In the genomic region with DNA sequence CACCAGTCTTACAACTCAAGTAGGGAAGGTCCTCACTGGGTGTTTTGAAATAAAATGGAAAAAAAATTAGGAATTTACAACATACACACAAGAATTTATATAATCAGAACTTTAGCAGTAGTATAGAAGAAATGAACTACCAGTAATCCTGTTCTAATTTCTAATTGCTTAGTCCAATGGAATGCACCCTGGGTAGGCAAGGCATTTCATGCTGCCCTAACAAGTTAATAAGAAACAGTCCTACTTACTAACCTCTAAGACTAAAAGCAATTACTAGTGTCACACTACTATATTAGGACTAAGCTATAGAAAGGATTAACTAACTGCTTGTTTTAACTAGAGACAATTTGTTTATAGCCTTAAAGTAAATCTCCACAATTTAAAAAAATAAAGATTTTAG, we compare ENCODE assay signal across 24 cellular contexts.
DNase-seq lines count a peak whose midpoint lies in the region; ATAC-seq and TF ChIP-seq lines count a peak whose summit lies in the region.
"Had no signal": no experiment of that assay in that cellular context is flagged by ENCODE, and none has a peak within 500 bp of the region (broad histone marks: within the 10 kb centered on the region; RNA-seq: fewer than 3 reads in every experiment).

No MANE protein-coding gene starts in this region.

- H3K4me2 ChIP-seq in SK-N-SH, result no peak overlapping the region

- H3K27ac ChIP-seq in SK-N-SH (ENCODE audit: low read depth in 2 of 2, low read length in 1 of 2), result peak overlapping the region in 1 of 2 experiments; percentile 68; a peak in 1 of 4 replicates

- no peak for ATAC-seq in GM21526 (IDR thresholded peaks at IDR 0.05; ENCODE audit: low FRiP score, unreplicated experiment)
- ATAC-seq: PC-3 had no signal

- POLR2A ChIA-PET in SK-N-SH (lab: Yijun Ruan, JAX), result no interaction called here

- no peaks in the 10 kb centered on the region for H3K9me2 ChIP-seq in SK-N-SH

- no peaks in the 10 kb centered on the region for H3F3A ChIP-seq in SK-N-SH (replicated peaks; ENCODE audit: insufficient read depth)

- TF ChIP-seq CTCF in AG10803 (conservative IDR thresholded peaks at IDR 0.05; ENCODE audit: low read length) (no peak), SK-N-SH (IDR thresholded peaks at IDR 0.05) (no peak)

- H4K20me1 ChIP-seq in SK-N-SH (ENCODE audit: insufficient read depth), result no peaks in the 10 kb centered on the region
- H4K20me1 ChIP-seq: BLaER1 treated with 17β-estradiol and CSF1 and Interleukin-3, amounts not matched to agents 10 nM and 100 nM had no signal

- H3K9me3 ChIP-seq in SK-N-SH, result no peaks in the 10 kb centered on the region
- H3K9me3 ChIP-seq: BLaER1 treated with 17β-estradiol and CSF1 and Interleukin-3, amounts not matched to agents 10 nM and 100 nM had no signal

- no peak for TF ChIP-seq RAD21 in SK-N-SH (IDR thresholded peaks at IDR 0.05; ENCODE audit: low read length)

- H2AFZ ChIP-seq in SK-N-SH (ENCODE audit: low read depth), result no peak overlapping the region

- H3K36me3 ChIP-seq in SK-N-SH (replicated peaks in 1 of 2; ENCODE audit: control insufficient read depth in 1 of 2, insufficient read depth in 2 of 2, low read length in 1 of 2), result no peaks in the 10 kb centered on the region
- no peaks in the 10 kb centered on the region for H3K36me3 ChIP-seq in H7 (replicated peaks; ENCODE audit: control insufficient read depth, insufficient read depth, low read length)

- DNase-seq in AG10803 (ENCODE audit: low read depth) (peak; percentile 64), SK-N-SH (no peak), fibroblast of gingiva (ENCODE audit: low read depth) (peak; percentile 51), kidney tubule cell (ENCODE audit: low spot score) (peak; percentile 50), HK-2 (ENCODE audit: unreplicated experiment) (no peak), cerebellar nuclear complex (lab: John Stamatoyannopoulos, UW) (no peak), H7 (no peak)
- DNase-seq: 8988T; AML-193; CD4-positive, alpha-beta memory T cell; COR-L47; EL; GDM1; KBM-7; MV-4-11; NCI-H1105; NCI-H2029; NCI-H446; NCI-H524 treated with DMSO at 0.1 percent for 48 hours; NCI-H774; NK-92 treated with Interleukin-12 subunit alpha and Interleukin-12 subunit beta, amount 100 ng/mL, for 24 hours; PC-3 had no signal

- no peak for TF ChIP-seq EP300 in SK-N-SH (IDR thresholded peaks at IDR 0.05; ENCODE audit: borderline replicate concordance in 1 of 2, low read depth in 1 of 2, low read length in 1 of 2)

- H3K4me1 ChIP-seq in SK-N-SH (ENCODE audit: control insufficient read depth in 1 of 2, insufficient read depth in 2 of 2, low read depth in 1 of 2, low read length in 1 of 2), result no peaks in the 10 kb centered on the region; a peak in 1 of 4 replicates

- no peak overlapping the region for H3K9ac ChIP-seq in SK-N-SH
- H3K9ac ChIP-seq: BLaER1 treated with 17β-estradiol and CSF1 and Interleukin-3, amounts not matched to agents 10 nM and 100 nM had no signal

- CTCF ChIA-PET in SK-N-SH (lab: Yijun Ruan, JAX), result no interaction called here

- no peaks in the 10 kb centered on the region for H3K27me3 ChIP-seq in SK-N-SH (ENCODE audit: insufficient read depth)
- no peaks in the 10 kb centered on the region for H3K27me3 ChIP-seq in H7 (ENCODE audit: control insufficient read depth, insufficient read depth, low read length)
- H3K27me3 ChIP-seq: BLaER1 treated with 17β-estradiol and CSF1 and Interleukin-3, amounts not matched to agents 10 nM and 100 nM had no signal

- no peaks in the 10 kb centered on the region for H3K79me2 ChIP-seq in SK-N-SH (ENCODE audit: insufficient read depth)

- H3K4me3 ChIP-seq in AG10803 (ENCODE audit: low read length), result no peak overlapping the region
- H3K4me3 ChIP-seq in SK-N-SH (ENCODE audit: low read depth in 2 of 2, low read length in 1 of 2), result no peak overlapping the region
- H3K4me3 ChIP-seq in H7 (ENCODE audit: insufficient read depth, low read depth, low read length), result no peak overlapping the region
- H3K4me3 ChIP-seq: BLaER1 treated with 17β-estradiol and CSF1 and Interleukin-3, amounts not matched to agents 10 nM and 100 nM had no signal

TF ChIP-seq in SK-N-SH, 30 proteins besides CTCF, POLR2A, EP300 and RAD21:
- TF ChIP-seq NFIC (IDR thresholded peaks at IDR 0.05; ENCODE audit: borderline replicate concordance) (no peak), TCF12 (IDR thresholded peaks at IDR 0.05) (peak; percentile 47; the same call in 1 of the 2 replicates), RCOR1 (IDR thresholded peaks at IDR 0.05; ENCODE audit: low read length) (no peak), NRF1 (IDR thresholded peaks at IDR 0.05; ENCODE audit: low read depth, low read length) (no peak), GATA2 (CRISPR knock-in tag; IDR thresholded peaks at IDR 0.05) (no peak)

Comparison
In these comparisons a context has a peak if more than half of its experiments do, and no peak if none do; other contexts are left out.
1. DNase-seq: peak in AG10803 (single experiment), fibroblast of gingiva (single experiment) and kidney tubule cell (single experiment); none in SK-N-SH (single experiment), HK-2 (single experiment), cerebellar nuclear complex (0 of 2) and H7 (single experiment).